ENCODE assay signal across 1 cellular context in genomic region chr3:196317702-196318467, GRCh38.
TF ChIP-seq lines count a peak whose summit lies in the region.

DYNLT2B (minus strand) TSS chr3:196318240; CDS start chr3:196318152, 88 bp downstream.

TF ChIP-seq in HepG2, 621 proteins besides CTCF, POLR2A, EP300 and RAD21 (continued from another document and continues in another):
- TF ChIP-seq ZNF746 (CRISPR knock-in tag; IDR thresholded peaks at IDR 0.05) (peak; percentile 75; the same call in 1 of the 2 replicates), PHF8 (CRISPR knock-in tag; IDR thresholded peaks at IDR 0.05) (peak; percentile 94), HOXA3 (CRISPR knock-in tag; IDR thresholded peaks at IDR 0.05) (peak; percentile 72), ZBTB38 (CRISPR knock-in tag; IDR thresholded peaks at IDR 0.05) (peak; percentile 73; the same call in 1 of the 2 replicates), BHLHE40 (IDR thresholded peaks at IDR 0.05; ENCODE audit: low read length) (0 out of 2 replicates have a peak, but pooled peaks have one; percentile 4), ZFP36L1 (CRISPR knock-in tag; IDR thresholded peaks at IDR 0.05) (peak; percentile 59; the same call in 1 of the 2 replicates), ZNF160 (CRISPR knock-in tag; IDR thresholded peaks at IDR 0.05) (peak; percentile 53; the same call in 1 of the 2 replicates), ZNF460 (CRISPR knock-in tag; IDR thresholded peaks at IDR 0.05; ENCODE audit: borderline replicate concordance) (no peak), HBP1 (CRISPR knock-in tag; IDR thresholded peaks at IDR 0.05; ENCODE audit: low read depth) (peak; percentile 50), RFX5 (IDR thresholded peaks at IDR 0.05; ENCODE audit: low read depth, low read length) (no peak), GTF3A (CRISPR knock-in tag; conservative IDR thresholded peaks at IDR 0.05) (0 out of 2 replicates have a peak, but pooled peaks have one; percentile 51), ZNF589 (CRISPR knock-in tag; conservative IDR thresholded peaks at IDR 0.05) (0 out of 2 replicates have a peak, but pooled peaks have one; percentile 45), ZNF143 (CRISPR knock-in tag; IDR thresholded peaks at IDR 0.05) (0 out of 2 replicates have a peak, but pooled peaks have one; percentile 14), ZNF431 (CRISPR knock-in tag; IDR thresholded peaks at IDR 0.05; ENCODE audit: borderline replicate concordance, low read depth) (no peak), ZNF607 (CRISPR knock-in tag; IDR thresholded peaks at IDR 0.05; ENCODE audit: borderline replicate concordance) (peak; percentile 75; the same call in 1 of the 2 replicates), ZNF20 (CRISPR knock-in tag; IDR thresholded peaks at IDR 0.05) (no peak), ZNF44 (CRISPR knock-in tag; IDR thresholded peaks at IDR 0.05) (0 out of 2 replicates have a peak, but pooled peaks have one; percentile 61), AGO2 (optimal IDR thresholded peaks at IDR 0.05; ENCODE audit: low read depth, low read length) (peak; percentile 32), ZNF407 (CRISPR knock-in tag; IDR thresholded peaks at IDR 0.05; ENCODE audit: not compliant biosample characterization) (peak; percentile 59), ZNF672 (CRISPR knock-in tag; IDR thresholded peaks at IDR 0.05) (no peak), ZFYVE20 (CRISPR knock-in tag; IDR thresholded peaks at IDR 0.05; ENCODE audit: borderline replicate concordance, low read depth) (0 out of 2 replicates have a peak, but pooled peaks have one; percentile 69), ZBTB7A (CRISPR knock-in tag; IDR thresholded peaks at IDR 0.05) (0 out of 2 replicates have a peak, but pooled peaks have one; percentile 65), ZNF792 (CRISPR knock-in tag; IDR thresholded peaks at IDR 0.05) (0 out of 2 replicates have a peak, but pooled peaks have one; percentile 47), MYC (CRISPR knock-in tag; IDR thresholded peaks at IDR 0.05; ENCODE audit: borderline replicate concordance) (peak; percentile 67), MIXL1 (CRISPR knock-in tag; IDR thresholded peaks at IDR 0.05) (0 out of 2 replicates have a peak, but pooled peaks have one; percentile 31), ZNF781 (CRISPR knock-in tag; IDR thresholded peaks at IDR 0.05; ENCODE audit: borderline replicate concordance, not compliant biosample characterization) (peak; percentile 61), HNF4A (CRISPR knock-in tag; IDR thresholded peaks at IDR 0.05) (no peak), ZNF451 (CRISPR knock-in tag; IDR thresholded peaks at IDR 0.05) (peak; percentile 60; the same call in 1 of the 2 replicates), ZNF614 (CRISPR knock-in tag; IDR thresholded peaks at IDR 0.05; ENCODE audit: borderline replicate concordance) (peak; percentile 41; the same call in 1 of the 2 replicates), SP4 (CRISPR knock-in tag; IDR thresholded peaks at IDR 0.05) (peak; percentile 67; the same call in 1 of the 2 replicates), ZNF580 (CRISPR knock-in tag; IDR thresholded peaks at IDR 0.05; ENCODE audit: borderline replicate concordance, low read depth) (peak; percentile 76; the same call in 1 of the 2 replicates), ZFY (CRISPR knock-in tag; IDR thresholded peaks at IDR 0.05) (peak; percentile 97), ZSCAN30 (CRISPR knock-in tag; IDR thresholded peaks at IDR 0.05) (no peak), RBFOX2 (IDR thresholded peaks at IDR 0.05; ENCODE audit: low read depth, low read length) (peak; percentile 84), HIC2 (CRISPR knock-in tag; IDR thresholded peaks at IDR 0.05; ENCODE audit: low read depth) (no peak), CBX1 (IDR thresholded peaks at IDR 0.05; ENCODE audit: low read depth) (peak; percentile 46), FOXO1 (CRISPR knock-in tag; IDR thresholded peaks at IDR 0.05) (no peak; the same call in 1 of the 2 replicates), ZNF841 (CRISPR knock-in tag; IDR thresholded peaks at IDR 0.05; ENCODE audit: borderline replicate concordance) (no peak; the same call in 1 of the 2 replicates), JUND (CRISPR knock-in tag; IDR thresholded peaks at IDR 0.05) (no peak), POLR2G (IDR thresholded peaks at IDR 0.05; ENCODE audit: low read depth, low read length) (peak; percentile 80), FOXK1 (CRISPR knock-in tag; IDR thresholded peaks at IDR 0.05; ENCODE audit: borderline replicate concordance, low read depth) (peak; percentile 34; the same call in 1 of the 2 replicates), ZNF552 (CRISPR knock-in tag; IDR thresholded peaks at IDR 0.05; ENCODE audit: borderline replicate concordance) (peak; percentile 52; the same call in 1 of the 2 replicates), ZBTB3 (CRISPR knock-in tag; IDR thresholded peaks at IDR 0.05; ENCODE audit: borderline replicate concordance, low read depth) (0 out of 2 replicates have a peak, but pooled peaks have one; percentile 25), ZBTB7B (CRISPR knock-in tag; IDR thresholded peaks at IDR 0.05) (peak; percentile 22)
- TF ChIP-seq, protein P1, sequence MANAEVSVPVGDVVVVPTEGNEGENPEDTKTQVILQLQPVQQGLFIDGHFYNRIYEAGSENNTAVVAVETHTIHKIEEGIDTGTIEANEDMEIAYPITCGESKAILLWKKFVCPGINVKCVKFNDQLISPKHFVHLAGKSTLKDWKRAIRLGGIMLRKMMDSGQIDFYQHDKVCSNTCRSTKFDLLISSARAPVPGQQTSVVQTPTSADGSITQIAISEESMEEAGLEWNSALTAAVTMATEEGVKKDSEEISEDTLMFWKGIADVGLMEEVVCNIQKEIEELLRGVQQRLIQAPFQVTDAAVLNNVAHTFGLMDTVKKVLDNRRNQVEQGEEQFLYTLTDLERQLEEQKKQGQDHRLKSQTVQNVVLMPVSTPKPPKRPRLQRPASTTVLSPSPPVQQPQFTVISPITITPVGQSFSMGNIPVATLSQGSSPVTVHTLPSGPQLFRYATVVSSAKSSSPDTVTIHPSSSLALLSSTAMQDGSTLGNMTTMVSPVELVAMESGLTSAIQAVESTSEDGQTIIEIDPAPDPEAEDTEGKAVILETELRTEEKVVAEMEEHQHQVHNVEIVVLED (CRISPR knock-in tag; IDR thresholded peaks at IDR 0.05; ENCODE audit: borderline replicate concordance): peak; percentile 67; the same call in 1 of the 2 replicates
- TF ChIP-seq, protein P2, sequence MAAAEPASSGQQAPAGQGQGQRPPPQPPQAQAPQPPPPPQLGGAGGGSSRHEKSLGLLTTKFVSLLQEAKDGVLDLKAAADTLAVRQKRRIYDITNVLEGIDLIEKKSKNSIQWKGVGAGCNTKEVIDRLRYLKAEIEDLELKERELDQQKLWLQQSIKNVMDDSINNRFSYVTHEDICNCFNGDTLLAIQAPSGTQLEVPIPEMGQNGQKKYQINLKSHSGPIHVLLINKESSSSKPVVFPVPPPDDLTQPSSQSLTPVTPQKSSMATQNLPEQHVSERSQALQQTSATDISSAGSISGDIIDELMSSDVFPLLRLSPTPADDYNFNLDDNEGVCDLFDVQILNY (CRISPR knock-in tag; conservative IDR thresholded peaks at IDR 0.05): peak; percentile 86
- TF ChIP-seq, protein P3, sequence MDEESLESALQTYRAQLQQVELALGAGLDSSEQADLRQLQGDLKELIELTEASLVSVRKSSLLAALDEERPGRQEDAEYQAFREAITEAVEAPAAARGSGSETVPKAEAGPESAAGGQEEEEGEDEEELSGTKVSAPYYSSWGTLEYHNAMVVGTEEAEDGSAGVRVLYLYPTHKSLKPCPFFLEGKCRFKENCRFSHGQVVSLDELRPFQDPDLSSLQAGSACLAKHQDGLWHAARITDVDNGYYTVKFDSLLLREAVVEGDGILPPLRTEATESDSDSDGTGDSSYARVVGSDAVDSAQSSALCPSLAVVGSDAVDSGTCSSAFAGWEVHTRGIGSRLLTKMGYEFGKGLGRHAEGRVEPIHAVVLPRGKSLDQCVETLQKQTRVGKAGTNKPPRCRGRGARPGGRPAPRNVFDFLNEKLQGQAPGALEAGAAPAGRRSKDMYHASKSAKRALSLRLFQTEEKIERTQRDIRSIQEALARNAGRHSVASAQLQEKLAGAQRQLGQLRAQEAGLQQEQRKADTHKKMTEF (CRISPR knock-in tag; IDR thresholded peaks at IDR 0.05): peak; percentile 69; the same call in 1 of the 2 replicates
- TF ChIP-seq, protein P4, sequence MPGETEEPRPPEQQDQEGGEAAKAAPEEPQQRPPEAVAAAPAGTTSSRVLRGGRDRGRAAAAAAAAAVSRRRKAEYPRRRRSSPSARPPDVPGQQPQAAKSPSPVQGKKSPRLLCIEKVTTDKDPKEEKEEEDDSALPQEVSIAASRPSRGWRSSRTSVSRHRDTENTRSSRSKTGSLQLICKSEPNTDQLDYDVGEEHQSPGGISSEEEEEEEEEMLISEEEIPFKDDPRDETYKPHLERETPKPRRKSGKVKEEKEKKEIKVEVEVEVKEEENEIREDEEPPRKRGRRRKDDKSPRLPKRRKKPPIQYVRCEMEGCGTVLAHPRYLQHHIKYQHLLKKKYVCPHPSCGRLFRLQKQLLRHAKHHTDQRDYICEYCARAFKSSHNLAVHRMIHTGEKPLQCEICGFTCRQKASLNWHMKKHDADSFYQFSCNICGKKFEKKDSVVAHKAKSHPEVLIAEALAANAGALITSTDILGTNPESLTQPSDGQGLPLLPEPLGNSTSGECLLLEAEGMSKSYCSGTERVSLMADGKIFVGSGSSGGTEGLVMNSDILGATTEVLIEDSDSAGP (CRISPR knock-in tag; IDR thresholded peaks at IDR 0.05; ENCODE audit: borderline replicate concordance): peak; percentile 79; the same call in 1 of the 2 replicates
